In genomic region chr6:107488875-107489635, GRCh38 we compare ENCODE assay signal across 7 cellular contexts. TPM values are rescaled to one million over a fixed set of nuclear protein-coding genes. Genes with fewer than 3 reads are reported as not detected.
DNase-seq lines count a peak whose midpoint lies in the region; ATAC-seq, FAIRE-seq and TF ChIP-seq lines count a peak whose summit lies in the region.

No MANE protein-coding gene starts in this region.

- peaks cover 27% of the 10 kb centered on the region for H3K27me3 ChIP-seq in MG63
- peaks cover 11% of the 10 kb centered on the region for H3K27me3 ChIP-seq in upper lobe of right lung

- ATAC-seq in activated CD8-positive, alpha-beta memory T cell treated with anti-CD3 and anti-CD28 coated beads, Interleukin-2, amount 10 ng/mL, durations not matched to agents 7 days and 5 days, result peak; percentile 27
- ATAC-seq in naive thymus-derived CD8-positive, alpha-beta T cell, result peak; percentile 1 to 7
- peak; percentile 48 for ATAC-seq in upper lobe of right lung
- ATAC-seq in HG03095 (IDR thresholded peaks at IDR 0.05; ENCODE audit: unreplicated experiment), result no peak

- DNase-seq in GM12891 (ENCODE audit: insufficient read length, low spot score) (peak; percentile 36), MG63 (peak; percentile 19), fibroblast of mammary gland (ENCODE audit: low read depth) (peak; percentile 20), upper lobe of right lung (peak; percentile 69)
- peak; percentile 45 for DNase-seq in activated CD8-positive, alpha-beta memory T cell treated with anti-CD3 and anti-CD28 coated beads, Interleukin-2, amount 10 ng/mL, durations not matched to agents 7 days and 5 days
- DNase-seq in naive thymus-derived CD8-positive, alpha-beta T cell, result peak in 5 of 10 donors; percentile 3 to 23 (median 17)

- POLR2A ChIA-PET in naive thymus-derived CD8-positive, alpha-beta T cell (lab: Charles Lee), result interaction anchor here (4.1 kb wide), 1 partner anchor 29 kb away, joined by 28 read pairs; the partner anchor contains the start of gene PDSS2

- intact Hi-C loops in upper lobe of right lung (cut with DNase I), result no loop called here

- peaks cover 42% of the 10 kb centered on the region for H3K27me3 Mint-ChIP-seq in activated CD8-positive, alpha-beta memory T cell treated with anti-CD3 and anti-CD28 coated beads, Interleukin-2, amount 10 ng/mL, durations not matched to agents 7 days and 5 days
- peaks cover 34 to 46% (median 44%) of the 10 kb centered on the region in 5 donors for H3K27me3 Mint-ChIP-seq in naive thymus-derived CD8-positive, alpha-beta T cell

- peaks cover 25% of the 10 kb centered on the region for H3K4me1 ChIP-seq in upper lobe of right lung

- FAIRE-seq in GM12891 (lab: Jason Lieb, UNC), result no peak

- H3K27ac ChIP-seq in upper lobe of right lung, result peak overlapping the region; percentile 36

- no peak for TF ChIP-seq POLR2A in GM12891 (IDR thresholded peaks at IDR 0.05; ENCODE audit: low read depth, low read length)

- CTCF ChIA-PET in activated CD8-positive, alpha-beta memory T cell treated with anti-CD3 and anti-CD28 coated beads, Interleukin-2, amount 10 ng/mL, durations not matched to agents 7 days and 5 days (lab: Charles Lee), result interaction anchor here (0.6 to 2.4 kb wide), 9 partner anchors 29 to 186 kb away, joined by 3 to 10 read pairs (median 4); partner anchors contain the start of gene PDSS2

- no peak overlapping the region for H3K27ac Mint-ChIP-seq in activated CD8-positive, alpha-beta memory T cell treated with anti-CD3 and anti-CD28 coated beads, Interleukin-2, amount 10 ng/mL, durations not matched to agents 7 days and 5 days
- H3K27ac Mint-ChIP-seq in naive thymus-derived CD8-positive, alpha-beta T cell, result peak overlapping the region in 7 of 10 donors; percentile 16 to 95 (median 83)

- H3K9me3 Mint-ChIP-seq in activated CD8-positive, alpha-beta memory T cell treated with anti-CD3 and anti-CD28 coated beads, Interleukin-2, amount 10 ng/mL, durations not matched to agents 7 days and 5 days (ENCODE audit: low read depth), result no peaks in the 10 kb centered on the region
- H3K9me3 Mint-ChIP-seq in naive thymus-derived CD8-positive, alpha-beta T cell, result peaks cover 0 to 1% (median 0%) of the 10 kb centered on the region in 9 donors

- TF ChIP-seq CTCF in fibroblast of mammary gland (conservative IDR thresholded peaks at IDR 0.05; ENCODE audit: control insufficient read depth, insufficient read depth, low read depth, low read length) (no peak), upper lobe of right lung (IDR thresholded peaks at IDR 0.05) (no peak)

- peaks cover 20% of the 10 kb centered on the region for H3K4me1 Mint-ChIP-seq in activated CD8-positive, alpha-beta memory T cell treated with anti-CD3 and anti-CD28 coated beads, Interleukin-2, amount 10 ng/mL, durations not matched to agents 7 days and 5 days
- H3K4me1 Mint-ChIP-seq in naive thymus-derived CD8-positive, alpha-beta T cell, result peaks cover 11 to 32% (median 23%) of the 10 kb centered on the region in 4 donors

- peak overlapping the region; percentile 79 for H3K4me3 Mint-ChIP-seq in activated CD8-positive, alpha-beta memory T cell treated with anti-CD3 and anti-CD28 coated beads, Interleukin-2, amount 10 ng/mL, durations not matched to agents 7 days and 5 days
- H3K4me3 Mint-ChIP-seq in naive thymus-derived CD8-positive, alpha-beta T cell, result peak overlapping the region; percentile 86 to 100 (median 96)

- H3K36me3 ChIP-seq in MG63, result no peaks in the 10 kb centered on the region
- no peaks in the 10 kb centered on the region for H3K36me3 ChIP-seq in upper lobe of right lung

- H3K36me3 Mint-ChIP-seq in activated CD8-positive, alpha-beta memory T cell treated with anti-CD3 and anti-CD28 coated beads, Interleukin-2, amount 10 ng/mL, durations not matched to agents 7 days and 5 days, result peaks cover 2% of the 10 kb centered on the region
- no peaks in the 10 kb centered on the region for H3K36me3 Mint-ChIP-seq in naive thymus-derived CD8-positive, alpha-beta T cell

- peak overlapping the region; percentile 49 for H3K4me3 ChIP-seq in MG63
- H3K4me3 ChIP-seq in fibroblast of mammary gland (ENCODE audit: control insufficient read depth, low read depth, low read length), result peak overlapping the region; percentile 70
- peak overlapping the region; percentile 78 for H3K4me3 ChIP-seq in upper lobe of right lung

- no peaks in the 10 kb centered on the region for H3K9me3 ChIP-seq in MG63
- no peaks in the 10 kb centered on the region for H3K9me3 ChIP-seq in upper lobe of right lung

TF ChIP-seq in GM12891, 5 proteins besides CTCF, POLR2A, EP300 and RAD21:
- TF ChIP-seq PAX5 (IDR thresholded peaks at IDR 0.05; ENCODE audit: insufficient read depth, low read length, severe bottlenecking), result no peak
- TF ChIP-seq SPI1 (IDR thresholded peaks at IDR 0.05; ENCODE audit: low read depth, low read length), result no peak
- no peak for TF ChIP-seq POU2F2 (IDR thresholded peaks at IDR 0.05; ENCODE audit: low read depth, low read length)
- TF ChIP-seq POLR2AphosphoS5 (IDR thresholded peaks at IDR 0.05; ENCODE audit: low read depth, low read length), result no peak
- TF ChIP-seq TAF1 (IDR thresholded peaks at IDR 0.05; ENCODE audit: low read depth, low read length), result no peak

RNA-seq across cellular contexts. Expression of gene SOBP, which starts 0.9 kb away (rescaled TPM):
- 0.53 TPM for polyA plus RNA-seq in GM12891 (2012; ENCODE audit: low read depth, missing spikeins)
- total RNA-seq in MG63 (2014; rRNA removed; shearing (Covaris generic); ENCODE audit: low replicate concordance), result 0.12 and 0.69 TPM in 2 replicates
- 1 to 10 TPM in 1 of 2 experiments, under 1 TPM in 1; 0.70 to 2.0 TPM for total RNA-seq in activated CD8-positive, alpha-beta memory T cell treated with anti-CD3 and anti-CD28 coated beads, Interleukin-2, amount 10 ng/mL, durations not matched to agents 7 days and 5 days
- 1 to 10 TPM in 1 of 2 experiments, under 1 TPM in 1; 0.82 to 1.4 TPM for total RNA-seq in naive thymus-derived CD8-positive, alpha-beta T cell
- under 1 TPM; 0.05 to 0.39 (median 0.08) TPM for polyA plus RNA-seq in naive thymus-derived CD8-positive, alpha-beta T cell
- total RNA-seq in upper lobe of right lung, result 6.8 TPM

RNA-seq across cellular contexts. Expression of gene PDSS2, which starts 29.7 kb away (rescaled TPM):
- polyA plus RNA-seq in GM12891 (2012; ENCODE audit: low read depth, missing spikeins), result 6.5 TPM
- 13.9 and 24.3 TPM in 2 replicates for total RNA-seq in MG63 (2014; rRNA removed; shearing (Covaris generic); ENCODE audit: low replicate concordance)
- 10 to 100 TPM; 13.1 to 16.9 TPM for total RNA-seq in activated CD8-positive, alpha-beta memory T cell treated with anti-CD3 and anti-CD28 coated beads, Interleukin-2, amount 10 ng/mL, durations not matched to agents 7 days and 5 days
- total RNA-seq in naive thymus-derived CD8-positive, alpha-beta T cell, result 10 to 100 TPM; 14.0 to 16.6 TPM
- 10 to 100 TPM; 11.1 to 13.9 (median 12.3) TPM for polyA plus RNA-seq in naive thymus-derived CD8-positive, alpha-beta T cell
- total RNA-seq in upper lobe of right lung, result 16.2 TPM
